ENCODE assay signal across 8 cellular contexts in the genomic region with DNA sequence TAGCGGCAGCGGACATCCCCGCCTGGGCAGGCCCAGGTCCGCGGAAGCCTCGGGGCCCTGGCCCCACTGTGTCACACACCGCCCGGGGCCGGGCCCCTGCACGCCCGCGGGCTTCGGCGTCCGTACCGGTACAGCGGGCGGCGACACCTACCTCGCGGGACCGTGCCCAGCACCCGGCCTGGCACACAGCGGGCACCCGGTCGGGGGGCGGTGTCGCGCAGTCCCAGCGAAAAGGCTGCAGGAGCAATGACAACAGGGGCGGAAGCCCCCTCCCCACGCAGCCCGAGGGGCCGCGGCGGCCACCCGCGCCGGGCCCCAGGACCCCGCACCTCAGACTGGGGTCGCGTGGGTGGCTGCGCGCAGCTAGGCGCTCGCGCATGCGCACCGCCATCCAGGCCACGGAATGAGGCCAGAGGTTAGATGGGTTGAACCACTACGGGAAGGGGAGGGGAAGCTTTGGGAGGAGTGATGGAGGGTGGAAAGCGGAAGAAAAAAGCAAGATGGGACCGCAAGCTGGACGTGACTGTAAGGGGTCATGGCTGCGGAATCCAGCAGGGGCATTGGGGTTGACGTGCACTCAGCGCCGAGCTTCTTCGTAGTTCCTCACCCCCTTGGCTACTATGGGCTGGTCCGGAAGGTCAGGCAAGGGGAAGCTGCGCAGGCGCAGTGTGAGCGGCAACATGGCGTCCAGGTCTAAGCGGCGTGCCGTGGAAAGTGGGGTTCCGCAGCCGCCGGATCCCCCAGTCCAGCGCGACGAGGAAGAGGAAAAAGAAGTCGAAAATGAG. TPM values are rescaled to one million over a fixed set of nuclear protein-coding genes. Genes with fewer than 3 reads are reported as not detected.
DNase-seq lines count a peak whose midpoint lies in the region; ATAC-seq and TF ChIP-seq lines count a peak whose summit lies in the region.

A gene (plus strand): TSS at position 669 of the 785 bp plus-strand sequence. CDS start 12 bp downstream, at position 681.
A gene (minus strand): TSS at position 381 of the 785 bp plus-strand sequence. CDS start 6,759 bp downstream, outside the sequence.

- H3K27me3 ChIP-seq in duodenal mucosa (ENCODE audit: control insufficient read depth in 1 of 2, insufficient read depth in 2 of 2, low read length in 2 of 2): no peaks in the 10 kb centered on the region

- H3K36me3 ChIP-seq in duodenal mucosa (ENCODE audit: control insufficient read depth in 1 of 2, insufficient read depth in 2 of 2, low read length in 2 of 2): peaks cover 8 to 11% of the 10 kb centered on the region in 2 donors

- ATAC-seq in GM19452 (IDR thresholded peaks at IDR 0.05; ENCODE audit: unreplicated experiment) (peak; percentile 73), HG03575 (IDR thresholded peaks at IDR 0.05; ENCODE audit: extremely low read depth, insufficient number of reproducible peaks, low FRiP score, unreplicated experiment) (peak; percentile 30)

- peak within 1 kb of the TSS; percentile 87 for H3K27ac ChIP-seq in duodenal mucosa (ENCODE audit: low read depth, low read length)

- intact Hi-C loops in lower leg skin (cut with DNase I; ENCODE audit: low total_unique reads): no loop called here

- DNase-seq in CD1c-positive myeloid dendritic cell (ENCODE audit: extremely low spot score) (peak; percentile 97), NCI-H82 (lab: John Stamatoyannopoulos, UW) (peak; percentile 93), lower leg skin (ENCODE audit: low spot score in 2 of 2) (peak; percentile 86 to 97)
- peak; percentile 88 to 90 for DNase-seq in activated CD4-positive, alpha-beta T cell treated with anti-CD3 and anti-CD28 coated beads, Interleukin-2, amount 50 U/mL, for 48 hours
- DNase-seq in stimulated activated CD4-positive, alpha-beta T cell treated with anti-CD3 and anti-CD28 coated beads, Interleukin-4, amount 100 ng/mL, for 4 hours: peak; percentile 88

- peak in 1 of 2 donors; percentile 27 for TF ChIP-seq POLR2A in lower leg skin (IDR thresholded peaks at IDR 0.05)

- WGBS in lower leg skin, 2 donors: 0 to 1% methylated on average over 41 to 44 of the region's 74 CpGs

- peak within 1 kb of the TSS; percentile 90 to 94 for H3K9ac ChIP-seq in duodenal mucosa (ENCODE audit: low read depth in 1 of 2, low read length in 2 of 2)

- no peaks in the 10 kb centered on the region for H3K9me3 ChIP-seq in duodenal mucosa (ENCODE audit: control insufficient read depth in 1 of 2, low read length in 2 of 2)

- H3K4me1 ChIP-seq in duodenal mucosa (ENCODE audit: control insufficient read depth in 1 of 2, insufficient read depth in 2 of 2, low read length in 2 of 2): peaks cover 30 to 38% of the 10 kb centered on the region in 2 donors

- H3K4me3 ChIP-seq in duodenal mucosa (ENCODE audit: low read depth in 1 of 2, low read length in 2 of 2) (peak within 1 kb of the TSS; percentile 95 to 98), lower leg skin (ENCODE audit: low read depth, poor library complexity, severe bottlenecking) (peak within 1 kb of the TSS; percentile 93)

- TF ChIP-seq CTCF in lower leg skin (IDR thresholded peaks at IDR 0.05): peak in 1 of 3 donors; percentile 52

RNA-seq across cellular contexts. Expression of the first gene that starts in this region (rescaled TPM):
- 10 to 100 TPM; 21.5 to 31.7 (median 27.7) TPM for total RNA-seq in lower leg skin

RNA-seq across cellular contexts. Expression of the second gene that starts in this region (rescaled TPM):
- total RNA-seq in lower leg skin: 10 to 100 TPM; 24.0 to 29.2 (median 27.5) TPM

Comparison
In these comparisons a context has a peak if more than half of its experiments do, and no peak if none do; other contexts are left out.
1. Peak in every context shown above with its lines: DNase-seq, ATAC-seq, H3K4me3 ChIP-seq and H3K27ac ChIP-seq.